5 cellular contexts compared by ENCODE assay signal in genomic region chr1:245700631-245701030, GRCh38.
"Had no signal": no experiment of that assay in that cellular context is flagged by ENCODE, and none has a peak within 500 bp of the region (broad histone marks: within the 10 kb centered on the region; RNA-seq: fewer than 3 reads in every experiment).

No MANE protein-coding gene starts in this region.

- H3K4me3 Mint-ChIP-seq: GM23338, H9 had no signal

- H3K9me3 Mint-ChIP-seq: H9 had no signal

- DNase-seq: H9, HCEC 1CT, IMR-90 had no signal

- H3K4me2 ChIP-seq: GM23338 had no signal

- H2AFZ ChIP-seq: GM23338 had no signal

- ATAC-seq: GM23338, K562 had no signal

- H3K4me3 ChIP-seq: GM23338, K562 had no signal

- H3K27ac Mint-ChIP-seq: GM23338, H9 had no signal
